In the genomic region with DNA sequence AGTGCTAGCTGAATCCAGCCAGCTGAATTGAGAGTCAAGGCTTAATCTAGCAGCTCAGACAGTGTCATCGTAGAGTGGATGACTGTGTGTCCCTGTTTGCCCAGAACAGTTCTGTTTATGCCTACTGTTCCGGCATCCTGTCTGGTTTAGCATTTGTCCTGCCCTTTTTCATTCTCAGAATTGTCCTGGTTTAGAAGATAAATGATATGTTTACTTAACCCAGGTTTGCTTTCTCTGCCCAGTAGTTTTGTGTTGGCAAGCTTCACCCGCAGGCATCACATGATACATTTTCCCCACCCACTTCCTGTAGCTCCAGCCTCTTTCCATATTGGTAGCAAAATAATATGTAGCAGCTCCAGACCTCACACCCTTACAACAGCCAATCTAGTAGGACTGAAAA, we compare ENCODE assay signal across 14 cellular contexts. TPM values are rescaled to one million over a fixed set of nuclear protein-coding genes. Genes with fewer than 3 reads are reported as not detected.
DNase-seq lines count a peak whose midpoint lies in the region; ATAC-seq and TF ChIP-seq lines count a peak whose summit lies in the region.
"Had no signal": no experiment of that assay in that cellular context is flagged by ENCODE, and none has a peak within 500 bp of the region (broad histone marks: within the 10 kb centered on the region; RNA-seq: fewer than 3 reads in every experiment).

No MANE protein-coding gene starts in this region.

- peak; percentile 94 for DNase-seq in H4 (ENCODE audit: low spot score)
- DNase-seq in PC-9 = peak; percentile 53 to 59
- DNase-seq in fibroblast of pulmonary artery (ENCODE audit: low read depth) = peak; percentile 60
- DNase-seq in HuH-7 (ENCODE audit: low spot score) = no peak
- no peak for DNase-seq in activated effector memory CD4-positive, alpha-beta T cell treated with Interleukin-2 at 50 U/mL for 16 hours
- DNase-seq: gastrocnemius medialis; NCI-H524 treated with DMSO at 0.1 percent for 48 hours; stimulated activated naive CD8-positive, alpha-beta T cell treated with anti-CD3 and anti-CD28 coated beads, Interleukin-15, amount 100 ng/mL, for 72 hours; T-helper 1 cell had no signal

- POLR2A ChIA-PET in PC-9 (lab: Charles Lee; ENCODE audit: unreplicated experiment) = interaction anchor here (0.6 to 1.1 kb wide), 4 partner anchors 13 to 1121 kb away, joined by 3 to 7 read pairs (median 5); no protein-coding TSS in a partner anchor

- BruUV-seq in PC-9 (replicated peaks; lab: Mats Ljungman, UMichigan) = no TSS peak

- H2AFZ ChIP-seq in PC-9 (no peak overlapping the region), parathyroid adenoma (peak overlapping the region; percentile 44)

- H3K27ac ChIP-seq in PC-9 (no peak overlapping the region), parathyroid adenoma (peak overlapping the region; percentile 15)
- H3K27ac ChIP-seq: BLaER1, gastrocnemius medialis had no signal

- H3K9me3 ChIP-seq in PC-9 (ENCODE audit: insufficient read depth, low read depth) (no peaks in the 10 kb centered on the region), parathyroid adenoma (ENCODE audit: control insufficient read depth, low read length) (no peaks in the 10 kb centered on the region)
- H3K9me3 ChIP-seq: BLaER1, gastrocnemius medialis had no signal

- H3K9ac ChIP-seq in parathyroid adenoma = no peak overlapping the region
- H3K9ac ChIP-seq: BLaER1 had no signal

- ATAC-seq in GM18868 (IDR thresholded peaks at IDR 0.05; ENCODE audit: unreplicated experiment) (no peak), GM19397 (IDR thresholded peaks at IDR 0.05; ENCODE audit: unreplicated experiment) (no peak)
- ATAC-seq: gastrocnemius medialis; stimulated activated naive CD8-positive, alpha-beta T cell treated with anti-CD3 and anti-CD28 coated beads, Interleukin-15, amount 100 ng/mL, for 72 hours had no signal

- no peaks in the 10 kb centered on the region for H3K9me2 ChIP-seq in PC-9 (ENCODE audit: insufficient read depth)

- no peaks in the 10 kb centered on the region for H4K20me1 ChIP-seq in PC-9 (ENCODE audit: insufficient read depth)
- H4K20me1 ChIP-seq: BLaER1 had no signal

- H3K79me2 ChIP-seq in PC-9 (ENCODE audit: low read depth) (no peaks in the 10 kb centered on the region), parathyroid adenoma (no peaks in the 10 kb centered on the region)

- no peak overlapping the region for H3K4me3 ChIP-seq in PC-9
- H3K4me3 ChIP-seq in fibroblast of pulmonary artery (replicated peaks; ENCODE audit: low read depth, low read length) = no peak overlapping the region
- H3K4me3 ChIP-seq in parathyroid adenoma (ENCODE audit: low read depth, low read length) = no peak overlapping the region
- H3K4me3 ChIP-seq: BLaER1, gastrocnemius medialis, lung had no signal

- H3K4me2 ChIP-seq in PC-9 (no peak overlapping the region), parathyroid adenoma (ENCODE audit: low read length) (no peak overlapping the region)
- H3K4me2 ChIP-seq: BLaER1 had no signal

- peaks cover 21% of the 10 kb centered on the region for H3F3A ChIP-seq in PC-9 (ENCODE audit: insufficient read depth, low read depth)

- H3K36me3 ChIP-seq in PC-9 (ENCODE audit: low read depth) (no peaks in the 10 kb centered on the region), parathyroid adenoma (ENCODE audit: control insufficient read depth, insufficient read depth, low read length) (no peaks in the 10 kb centered on the region)
- H3K36me3 ChIP-seq: BLaER1, gastrocnemius medialis had no signal

- TF ChIP-seq CTCF in PC-9 (conservative IDR thresholded peaks at IDR 0.05) (no peak), fibroblast of pulmonary artery (IDR thresholded peaks at IDR 0.05; ENCODE audit: low read length, missing control alignments) (no peak), parathyroid adenoma (IDR thresholded peaks at IDR 0.05) (no peak)

- H3K4me1 ChIP-seq in PC-9 (replicated peaks; ENCODE audit: insufficient read depth) = peaks cover 32% of the 10 kb centered on the region
- H3K4me1 ChIP-seq in parathyroid adenoma = peaks cover 7% of the 10 kb centered on the region

- no peaks in the 10 kb centered on the region for H3K27me3 ChIP-seq in PC-9 (ENCODE audit: insufficient read depth, low read depth)
- H3K27me3 ChIP-seq in parathyroid adenoma (ENCODE audit: control insufficient read depth, insufficient read depth, low read length) = no peaks in the 10 kb centered on the region
- H3K27me3 ChIP-seq: BLaER1, gastrocnemius medialis had no signal

- CTCF ChIA-PET in PC-9 (lab: Charles Lee) = interaction anchor here (0.6 to 1.4 kb wide), 3 partner anchors 10 to 99 kb away, joined by 3 to 5 read pairs (median 3); no protein-coding TSS in a partner anchor

- intact Hi-C loops in PC-9 (cut with micrococcal nuclease; ENCODE audit: unreplicated experiment) = loop anchor here (1.0 to 5.0 kb wide), 3 partner anchors 14 to 41 kb away; a partner anchor contains a TSS

RNA-seq across cellular contexts. Expression of a gene that starts 41.2 kb away (rescaled TPM):
- total RNA-seq in H4 (2014; rRNA removed; shearing (Covaris generic)) = 3.8 and 7.0 TPM in 2 replicates
- total RNA-seq in PC-9 (2021) = 9.7 and 12.9 TPM in 2 replicates

Comparison
In these comparisons a context has a peak if more than half of its experiments do, and no peak if none do; other contexts are left out.
1. DNase-seq: peak in H4 (single experiment), PC-9 (2 of 2) and fibroblast of pulmonary artery (single experiment); none in HuH-7 (single experiment) and activated effector memory CD4-positive, alpha-beta T cell treated with Interleukin-2 at 50 U/mL for 16 hours (single experiment).